In the genomic region with DNA sequence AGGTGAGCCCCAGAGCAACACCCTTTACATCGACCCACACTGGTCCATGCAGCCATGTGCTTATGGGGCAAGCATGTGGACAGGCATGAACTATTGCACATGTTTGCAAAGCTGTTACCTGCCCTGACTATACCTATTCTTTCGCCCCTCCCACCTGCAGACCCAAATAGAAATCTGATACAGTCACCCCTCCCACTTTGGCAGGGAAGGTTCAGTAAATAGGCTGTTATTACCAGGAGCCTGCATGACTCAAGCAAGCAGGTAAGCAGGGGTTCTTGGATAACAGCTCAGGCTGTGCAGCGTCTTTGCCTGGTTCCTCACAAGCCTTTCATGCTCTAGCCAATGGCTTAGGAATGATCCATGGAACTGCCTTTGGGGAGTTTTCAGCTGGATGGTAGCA, we compare ENCODE assay signal across 2 cellular contexts.
TF ChIP-seq lines count a peak whose summit lies in the region.

No MANE protein-coding gene starts in this region.

TF ChIP-seq in SK-N-SH, 30 proteins besides CTCF, POLR2A, EP300 and RAD21 (continued from another document):
- TF ChIP-seq, protein P1, sequence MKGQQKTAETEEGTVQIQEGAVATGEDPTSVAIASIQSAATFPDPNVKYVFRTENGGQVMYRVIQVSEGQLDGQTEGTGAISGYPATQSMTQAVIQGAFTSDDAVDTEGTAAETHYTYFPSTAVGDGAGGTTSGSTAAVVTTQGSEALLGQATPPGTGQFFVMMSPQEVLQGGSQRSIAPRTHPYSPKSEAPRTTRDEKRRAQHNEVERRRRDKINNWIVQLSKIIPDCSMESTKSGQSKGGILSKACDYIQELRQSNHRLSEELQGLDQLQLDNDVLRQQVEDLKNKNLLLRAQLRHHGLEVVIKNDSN (IDR thresholded peaks at IDR 0.05; ENCODE audit: borderline replicate concordance, low read depth), result no peak
- no peak for TF ChIP-seq GATA2 (CRISPR knock-in tag; IDR thresholded peaks at IDR 0.05)

TF ChIP-seq in SK-N-SH treated with all-trans-retinoic acid at 6 μM for 48 hours, 23 proteins besides CTCF, POLR2A, EP300 and RAD21 (continued from another document):
- TF ChIP-seq, protein P2, sequence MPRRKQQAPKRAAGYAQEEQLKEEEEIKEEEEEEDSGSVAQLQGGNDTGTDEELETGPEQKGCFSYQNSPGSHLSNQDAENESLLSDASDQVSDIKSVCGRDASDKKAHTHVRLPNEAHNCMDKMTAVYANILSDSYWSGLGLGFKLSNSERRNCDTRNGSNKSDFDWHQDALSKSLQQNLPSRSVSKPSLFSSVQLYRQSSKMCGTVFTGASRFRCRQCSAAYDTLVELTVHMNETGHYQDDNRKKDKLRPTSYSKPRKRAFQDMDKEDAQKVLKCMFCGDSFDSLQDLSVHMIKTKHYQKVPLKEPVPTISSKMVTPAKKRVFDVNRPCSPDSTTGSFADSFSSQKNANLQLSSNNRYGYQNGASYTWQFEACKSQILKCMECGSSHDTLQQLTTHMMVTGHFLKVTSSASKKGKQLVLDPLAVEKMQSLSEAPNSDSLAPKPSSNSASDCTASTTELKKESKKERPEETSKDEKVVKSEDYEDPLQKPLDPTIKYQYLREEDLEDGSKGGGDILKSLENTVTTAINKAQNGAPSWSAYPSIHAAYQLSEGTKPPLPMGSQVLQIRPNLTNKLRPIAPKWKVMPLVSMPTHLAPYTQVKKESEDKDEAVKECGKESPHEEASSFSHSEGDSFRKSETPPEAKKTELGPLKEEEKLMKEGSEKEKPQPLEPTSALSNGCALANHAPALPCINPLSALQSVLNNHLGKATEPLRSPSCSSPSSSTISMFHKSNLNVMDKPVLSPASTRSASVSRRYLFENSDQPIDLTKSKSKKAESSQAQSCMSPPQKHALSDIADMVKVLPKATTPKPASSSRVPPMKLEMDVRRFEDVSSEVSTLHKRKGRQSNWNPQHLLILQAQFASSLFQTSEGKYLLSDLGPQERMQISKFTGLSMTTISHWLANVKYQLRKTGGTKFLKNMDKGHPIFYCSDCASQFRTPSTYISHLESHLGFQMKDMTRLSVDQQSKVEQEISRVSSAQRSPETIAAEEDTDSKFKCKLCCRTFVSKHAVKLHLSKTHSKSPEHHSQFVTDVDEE (CRISPR knock-in tag; IDR thresholded peaks at IDR 0.05), result no peak
- TF ChIP-seq ZC3H10 (CRISPR knock-in tag; IDR thresholded peaks at IDR 0.05), result no peak
- TF ChIP-seq, protein P3, sequence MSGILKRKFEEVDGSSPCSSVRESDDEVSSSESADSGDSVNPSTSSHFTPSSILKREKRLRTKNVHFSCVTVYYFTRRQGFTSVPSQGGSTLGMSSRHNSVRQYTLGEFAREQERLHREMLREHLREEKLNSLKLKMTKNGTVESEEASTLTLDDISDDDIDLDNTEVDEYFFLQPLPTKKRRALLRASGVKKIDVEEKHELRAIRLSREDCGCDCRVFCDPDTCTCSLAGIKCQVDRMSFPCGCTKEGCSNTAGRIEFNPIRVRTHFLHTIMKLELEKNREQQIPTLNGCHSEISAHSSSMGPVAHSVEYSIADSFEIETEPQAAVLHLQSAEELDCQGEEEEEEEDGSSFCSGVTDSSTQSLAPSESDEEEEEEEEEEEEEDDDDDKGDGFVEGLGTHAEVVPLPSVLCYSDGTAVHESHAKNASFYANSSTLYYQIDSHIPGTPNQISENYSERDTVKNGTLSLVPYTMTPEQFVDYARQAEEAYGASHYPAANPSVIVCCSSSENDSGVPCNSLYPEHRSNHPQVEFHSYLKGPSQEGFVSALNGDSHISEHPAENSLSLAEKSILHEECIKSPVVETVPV (CRISPR knock-in tag; IDR thresholded peaks at IDR 0.05), result no peak
- TF ChIP-seq ZNF565 (CRISPR knock-in tag; conservative IDR thresholded peaks at IDR 0.05; ENCODE audit: low read depth), result no peak
